ENCODE assay signal across 12 cellular contexts in the genomic region with DNA sequence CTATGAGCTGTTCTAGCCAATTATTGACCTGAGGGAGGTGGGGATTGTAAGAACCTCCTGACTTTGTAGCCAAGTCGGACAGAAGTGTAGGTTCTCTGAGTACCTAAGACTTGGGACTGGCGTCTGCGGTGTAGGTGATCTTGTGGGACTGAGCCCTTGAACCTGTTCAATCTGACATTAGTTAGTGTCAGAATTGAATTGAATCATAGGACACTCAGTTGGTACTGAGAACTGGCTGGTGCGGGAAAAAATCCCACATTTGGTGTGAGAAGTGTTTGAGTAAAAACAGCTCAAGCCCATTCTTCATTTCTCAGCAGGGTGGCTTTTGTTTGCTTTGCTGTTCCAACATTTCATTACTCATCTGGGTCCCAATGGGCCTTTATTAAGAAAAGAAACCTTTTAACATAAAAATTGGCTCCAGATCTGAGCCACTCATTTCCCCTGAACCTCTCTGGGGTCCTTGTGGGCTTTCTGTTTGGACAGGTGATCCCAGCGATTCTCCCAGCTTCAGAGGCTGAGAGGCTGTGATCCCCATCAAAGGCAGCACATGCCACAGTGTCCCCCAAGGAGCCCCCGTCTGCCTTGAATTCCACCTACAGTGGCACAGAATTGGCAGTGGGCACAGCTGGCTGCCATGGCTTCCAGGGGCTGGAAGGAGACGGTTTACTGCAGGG.
DNase-seq lines count a peak whose midpoint lies in the region; ATAC-seq and TF ChIP-seq lines count a peak whose summit lies in the region.
"Had no signal": no experiment of that assay in that cellular context is flagged by ENCODE, and none has a peak within 500 bp of the region (broad histone marks: within the 10 kb centered on the region; RNA-seq: fewer than 3 reads in every experiment).

No MANE protein-coding gene starts in this region.

- peaks cover 3% of the 10 kb centered on the region for H3K9me3 Mint-ChIP-seq in mesothelial cell of epicardium

- peaks cover 8% of the 10 kb centered on the region for H3K27me3 Mint-ChIP-seq in mesothelial cell of epicardium (ENCODE audit: low read depth)

- peak overlapping the region; percentile 65 for H3K4me3 ChIP-seq in ACC112 (ENCODE audit: low read depth, low read length)

- TF ChIP-seq CTCF in mesothelial cell of epicardium (IDR thresholded peaks at IDR 0.05; ENCODE audit: unreplicated experiment): no peak

- DNase-seq in LoVo (ENCODE audit: low spot score): peak; percentile 46
- peak; percentile 21 for DNase-seq in dermis blood vessel endothelial cell
- DNase-seq in mesothelial cell of epicardium (ENCODE audit: low spot score in 2 of 2, unreplicated experiment in 2 of 2): no peak
- DNase-seq in AML-193 (lab: John Stamatoyannopoulos, UW): no peak
- DNase-seq: effector CD8-positive, alpha-beta T cell; MV-4-11; retina had no signal

- no peaks in the 10 kb centered on the region for H3K27me3 ChIP-seq in ACC112 (ENCODE audit: insufficient read depth, low read length)

- no peak overlapping the region for H2AFZ ChIP-seq in ACC112 (ENCODE audit: low read length, unreplicated experiment)

- ATAC-seq in HG03135 (IDR thresholded peaks at IDR 0.05; ENCODE audit: unreplicated experiment) (no peak), GM18502 (IDR thresholded peaks at IDR 0.05; ENCODE audit: poor library complexity, unreplicated experiment) (no peak), GM19328 (IDR thresholded peaks at IDR 0.05; ENCODE audit: unreplicated experiment) (no peak)

- no peaks in the 10 kb centered on the region for H3K36me3 ChIP-seq in ACC112 (ENCODE audit: insufficient read depth, low read length)

- peaks cover 15% of the 10 kb centered on the region for H3K4me1 Mint-ChIP-seq in mesothelial cell of epicardium
- H3K4me1 Mint-ChIP-seq: B cell had no signal

- peak overlapping the region; percentile 4 for H3K27ac Mint-ChIP-seq in mesothelial cell of epicardium
- H3K27ac Mint-ChIP-seq: B cell had no signal

- H3K36me3 Mint-ChIP-seq in mesothelial cell of epicardium: no peaks in the 10 kb centered on the region

- H3K4me3 Mint-ChIP-seq in mesothelial cell of epicardium: no peak overlapping the region
- H3K4me3 Mint-ChIP-seq: B cell had no signal

- peak overlapping the region; percentile 98 for H3K27ac ChIP-seq in ACC112 (ENCODE audit: low read depth, low read length)

- H3K4me1 ChIP-seq in ACC112 (ENCODE audit: control insufficient read depth, insufficient read depth, low read length, unreplicated experiment): peaks cover 41% of the 10 kb centered on the region

- H3K79me2 ChIP-seq in ACC112 (ENCODE audit: control insufficient read depth, insufficient read depth, low read length, unreplicated experiment): peaks cover 6% of the 10 kb centered on the region

Comparison
In these comparisons a context has a peak if more than half of its experiments do, and no peak if none do; other contexts are left out.
1. DNase-seq: peak in LoVo (single experiment) and dermis blood vessel endothelial cell (single experiment); none in mesothelial cell of epicardium (0 of 2) and AML-193 (0 of 2).